11 cellular contexts compared by ENCODE assay signal in the genomic region with DNA sequence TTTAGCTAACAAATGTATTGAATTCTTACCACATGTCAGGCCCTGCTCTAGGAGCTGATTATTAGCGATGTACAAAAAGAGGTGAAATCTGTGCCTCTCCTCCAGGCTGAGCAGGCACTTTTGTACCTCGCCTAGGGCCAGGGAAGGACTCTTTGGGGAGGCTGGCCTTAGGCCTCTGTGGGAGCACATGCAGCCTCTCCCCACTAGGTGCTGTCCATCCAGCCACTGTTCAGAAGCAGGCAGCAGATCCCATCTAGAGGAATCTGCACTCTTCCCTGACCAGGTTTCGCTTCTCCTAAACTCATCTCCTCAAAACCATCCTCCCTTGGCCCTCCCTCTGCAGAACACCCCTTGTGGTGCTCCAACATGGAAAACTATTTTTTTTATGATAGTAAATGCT. TPM values are rescaled to one million over a fixed set of nuclear protein-coding genes. Genes with fewer than 3 reads are reported as not detected.
A peak's percentile ranks its signal among the peaks of the same experiment; 100 is the strongest.
DNase-seq lines count a peak whose midpoint lies in the region; ATAC-seq and TF ChIP-seq lines count a peak whose summit lies in the region.
"Had no signal": no experiment of that assay in that cellular context is flagged by ENCODE, and none has a peak within 500 bp of the region (broad histone marks: within the 10 kb centered on the region; RNA-seq: fewer than 3 reads in every experiment).

No MANE protein-coding gene starts in this region.

- no peaks in the 10 kb centered on the region for H3K9me3 Mint-ChIP-seq in neural crest cell
- H3K9me3 Mint-ChIP-seq: IgD-negative memory B cell; natural killer cell treated with Interleukin-12 subunit alpha and Interleukin-12 subunit beta and Interleukin-15 and Interleukin-18, amount 100 ng/mL, for 72 hours had no signal

- H3K4me1 Mint-ChIP-seq in neural crest cell = no peaks in the 10 kb centered on the region
- H3K4me1 Mint-ChIP-seq: IgD-negative memory B cell had no signal

- H3K4me3 Mint-ChIP-seq in neural crest cell = no peak overlapping the region
- H3K4me3 Mint-ChIP-seq: IgD-negative memory B cell; natural killer cell treated with Interleukin-12 subunit alpha and Interleukin-12 subunit beta and Interleukin-15 and Interleukin-18, amount 100 ng/mL, for 72 hours had no signal

- peak; percentile 44 for ATAC-seq in HG02798 (IDR thresholded peaks at IDR 0.05; ENCODE audit: poor library complexity, unreplicated experiment)
- ATAC-seq: natural killer cell treated with Interleukin-12 subunit alpha and Interleukin-12 subunit beta and Interleukin-15 and Interleukin-18, amount 100 ng/mL, for 72 hours had no signal

- DNase-seq in ELR (ENCODE audit: low read depth) (peak; percentile 36), astrocyte of the spinal cord (ENCODE audit: low read depth, low spot score) (no peak), neural crest cell (ENCODE audit: low read depth, low spot score) (no peak), DMS153 (lab: John Stamatoyannopoulos, UW) (no peak), NCI-H510A (lab: John Stamatoyannopoulos, UW) (no peak), NCI-H2227 (lab: John Stamatoyannopoulos, UW; ENCODE audit: unreplicated experiment) (no peak)
- DNase-seq: NCI-H446 had no signal

- no peak overlapping the region for H3K27ac Mint-ChIP-seq in neural crest cell (ENCODE audit: unreplicated experiment)
- H3K27ac Mint-ChIP-seq: IgD-negative memory B cell; natural killer cell treated with Interleukin-12 subunit alpha and Interleukin-12 subunit beta and Interleukin-15 and Interleukin-18, amount 100 ng/mL, for 72 hours had no signal

- no peaks in the 10 kb centered on the region for H3K27me3 Mint-ChIP-seq in neural crest cell (ENCODE audit: low read depth)
- H3K27me3 Mint-ChIP-seq: IgD-negative memory B cell had no signal

- in situ Hi-C loops in astrocyte of the spinal cord (cut with HindIII; ENCODE audit: low sequenced_read_pairs) = no loop called here

- H3K36me3 Mint-ChIP-seq in neural crest cell (ENCODE audit: low read depth) = no peaks in the 10 kb centered on the region
- H3K36me3 Mint-ChIP-seq: IgD-negative memory B cell; natural killer cell treated with Interleukin-12 subunit alpha and Interleukin-12 subunit beta and Interleukin-15 and Interleukin-18, amount 100 ng/mL, for 72 hours had no signal

- TF ChIP-seq CTCF in astrocyte of the spinal cord (IDR thresholded peaks at IDR 0.05; ENCODE audit: low read depth, low read length) (peak; percentile 18), neural crest cell (conservative IDR thresholded peaks at IDR 0.05) (peak; percentile 41)

- H3K4me3 ChIP-seq in astrocyte of the spinal cord (ENCODE audit: low read depth, low read length) = no peak overlapping the region

RNA-seq across cellular contexts. Expression of a gene that starts 51.9 kb away (rescaled TPM):
- total RNA-seq in neural crest cell = not detected in 2 replicates
- total RNA-seq: G401; natural killer cell treated with Interleukin-12 subunit alpha and Interleukin-12 subunit beta and Interleukin-15 and Interleukin-18, amount 100 ng/mL, for 72 hours had no signal
